ENCODE assay signal across 17 cellular contexts in the genomic region with DNA sequence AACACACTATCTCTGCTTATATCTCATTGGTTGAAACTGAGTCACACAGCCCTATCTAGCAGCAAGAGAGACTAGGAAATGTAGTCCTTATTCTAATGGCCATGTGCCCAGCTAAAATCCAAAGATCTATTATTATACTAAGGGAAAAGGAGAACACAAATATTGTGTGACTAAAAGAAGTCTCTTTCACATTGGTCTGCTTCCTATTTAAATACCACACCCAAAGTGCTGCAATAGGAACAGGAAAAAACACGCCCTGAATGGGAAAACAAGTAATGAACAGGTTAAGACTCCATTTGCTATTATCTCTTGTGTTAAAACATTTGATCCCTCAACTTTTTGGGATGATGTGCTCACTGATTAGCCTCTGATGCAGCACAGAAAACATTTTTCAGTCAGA.
"Had no signal": no experiment of that assay in that cellular context is flagged by ENCODE, and none has a peak within 500 bp of the region (broad histone marks: within the 10 kb centered on the region; RNA-seq: fewer than 3 reads in every experiment).

No MANE protein-coding gene starts in this region.

- H3K9me3 Mint-ChIP-seq: effector memory CD8-positive, alpha-beta T cell; naive thymus-derived CD4-positive, alpha-beta T cell; nephron progenitor cell; stimulated activated naive B cell treated with anti-CD40 and anti-IgM and Interleukin-4, amounts not matched to agents 10 μg/mL and 1 μg/mL and 100 μg/mL, for 72 hours; stimulated activated naive CD8-positive, alpha-beta T cell treated with anti-CD3 and anti-CD28 coated beads, Interleukin-15, amount 100 ng/mL, for 72 hours had no signal

- H3K4me3 ChIP-seq: esophagus muscularis mucosa, spleen, thoracic aorta, transverse colon had no signal

- H3K4me1 ChIP-seq: esophagus muscularis mucosa, spleen, transverse colon had no signal

- H3K36me3 ChIP-seq: esophagus muscularis mucosa, spleen, thoracic aorta, transverse colon had no signal

- H3K4me3 Mint-ChIP-seq: effector memory CD8-positive, alpha-beta T cell; naive thymus-derived CD4-positive, alpha-beta T cell; nephron progenitor cell; stimulated activated naive B cell treated with anti-CD40 and anti-IgM and Interleukin-4, amounts not matched to agents 10 μg/mL and 1 μg/mL and 100 μg/mL, for 72 hours; stimulated activated naive CD8-positive, alpha-beta T cell treated with anti-CD3 and anti-CD28 coated beads, Interleukin-15, amount 100 ng/mL, for 72 hours had no signal

- DNase-seq: effector memory CD8-positive, alpha-beta T cell; foreskin melanocyte; head of caudate nucleus; hippocampal formation; kidney glomerular epithelial cell; naive thymus-derived CD4-positive, alpha-beta T cell; nephron progenitor cell; spleen; stimulated activated CD4-positive, alpha-beta T cell treated with anti-CD3 and anti-CD28 coated beads, Interleukin-15, amount 100 ng/mL, for 24 hours; stimulated activated CD4-positive, alpha-beta T cell treated with anti-CD3 and anti-CD28 coated beads, Interleukin-1b, Interleukin-23, amount 100 ng/mL, for 48 hours; stimulated activated CD4-positive, alpha-beta T cell treated with anti-CD3 and anti-CD28 coated beads, Interleukin-4, amount 100 ng/mL, for 4 hours; stimulated activated naive B cell treated with anti-CD40 and anti-IgM and Interleukin-4, amounts not matched to agents 10 μg/mL and 1 μg/mL and 100 μg/mL, for 72 hours; stimulated activated naive CD8-positive, alpha-beta T cell treated with anti-CD3 and anti-CD28 coated beads, Interleukin-15, amount 100 ng/mL, for 72 hours; transverse colon had no signal

- H3K27me3 ChIP-seq: esophagus muscularis mucosa, spleen, transverse colon had no signal

- H3K4me1 Mint-ChIP-seq: naive thymus-derived CD4-positive, alpha-beta T cell; nephron progenitor cell; stimulated activated naive B cell treated with anti-CD40 and anti-IgM and Interleukin-4, amounts not matched to agents 10 μg/mL and 1 μg/mL and 100 μg/mL, for 72 hours; stimulated activated naive CD8-positive, alpha-beta T cell treated with anti-CD3 and anti-CD28 coated beads, Interleukin-15, amount 100 ng/mL, for 72 hours had no signal

- H3K27me3 Mint-ChIP-seq: stimulated activated naive B cell treated with anti-CD40 and anti-IgM and Interleukin-4, amounts not matched to agents 10 μg/mL and 1 μg/mL and 100 μg/mL, for 72 hours had no signal

- H3K36me3 Mint-ChIP-seq: naive thymus-derived CD4-positive, alpha-beta T cell; stimulated activated naive B cell treated with anti-CD40 and anti-IgM and Interleukin-4, amounts not matched to agents 10 μg/mL and 1 μg/mL and 100 μg/mL, for 72 hours had no signal

- H3K27ac ChIP-seq: esophagus muscularis mucosa, spleen, thoracic aorta, transverse colon had no signal

- ATAC-seq: effector memory CD8-positive, alpha-beta T cell; naive thymus-derived CD4-positive, alpha-beta T cell; sciatic nerve; stimulated activated naive B cell treated with anti-CD40 and anti-IgM and Interleukin-4, amounts not matched to agents 10 μg/mL and 1 μg/mL and 100 μg/mL, for 72 hours; stimulated activated naive CD8-positive, alpha-beta T cell treated with anti-CD3 and anti-CD28 coated beads, Interleukin-15, amount 100 ng/mL, for 72 hours had no signal

- H3K27ac Mint-ChIP-seq: effector memory CD8-positive, alpha-beta T cell; naive thymus-derived CD4-positive, alpha-beta T cell; nephron progenitor cell; stimulated activated naive B cell treated with anti-CD40 and anti-IgM and Interleukin-4, amounts not matched to agents 10 μg/mL and 1 μg/mL and 100 μg/mL, for 72 hours; stimulated activated naive CD8-positive, alpha-beta T cell treated with anti-CD3 and anti-CD28 coated beads, Interleukin-15, amount 100 ng/mL, for 72 hours had no signal
